Comparison of ENCODE assay signal across 13 cellular contexts in genomic region chr1:18107671-18108312, GRCh38. TPM values are rescaled to one million over a fixed set of nuclear protein-coding genes. Genes with fewer than 3 reads are reported as not detected.
DNase-seq lines count a peak whose midpoint lies in the region; ATAC-seq and TF ChIP-seq lines count a peak whose summit lies in the region.
"Had no signal": no experiment of that assay in that cellular context is flagged by ENCODE, and none has a peak within 500 bp of the region (broad histone marks: within the 10 kb centered on the region; RNA-seq: fewer than 3 reads in every experiment).

Gene IGSF21 (plus strand): TSS chr1:18107798. CDS start chr1:18108129, 331 bp downstream.

- no peaks in the 10 kb centered on the region for H3K36me3 Mint-ChIP-seq in activated CD8-positive, alpha-beta memory T cell treated with anti-CD3 and anti-CD28 coated beads, Interleukin-2, amount 10 ng/mL, durations not matched to agents 7 days and 5 days
- H3K36me3 Mint-ChIP-seq in T-helper 17 cell (ENCODE audit: low read depth): peaks cover 10% of the 10 kb centered on the region
- H3K36me3 Mint-ChIP-seq: immature natural killer cell had no signal

- H3K27me3 Mint-ChIP-seq in activated CD8-positive, alpha-beta memory T cell treated with anti-CD3 and anti-CD28 coated beads, Interleukin-2, amount 10 ng/mL, durations not matched to agents 7 days and 5 days: peaks cover 57% of the 10 kb centered on the region
- H3K27me3 Mint-ChIP-seq in T-helper 17 cell: peaks cover 64% of the 10 kb centered on the region

- H3K9me3 ChIP-seq in T-helper 17 cell (ENCODE audit: control insufficient read depth, low read length, poor library complexity, severe bottlenecking) (no peaks in the 10 kb centered on the region), iPS-20b (ENCODE audit: insufficient read depth, low read depth, low read length) (no peaks in the 10 kb centered on the region), adrenal gland (replicated peaks in 1 of 3) (no peaks in the 10 kb centered on the region)

- H3K4me1 ChIP-seq in iPS-20b (ENCODE audit: insufficient read depth, low read length): peaks cover 14% of the 10 kb centered on the region
- H3K4me1 ChIP-seq in adrenal gland (replicated peaks in 1 of 2): peaks cover 0 to 3% of the 10 kb centered on the region in 2 donors

- no peak for TF ChIP-seq POLR2A in adrenal gland (IDR thresholded peaks at IDR 0.05)

- peaks cover 2% of the 10 kb centered on the region for H3K4me1 Mint-ChIP-seq in activated CD8-positive, alpha-beta memory T cell treated with anti-CD3 and anti-CD28 coated beads, Interleukin-2, amount 10 ng/mL, durations not matched to agents 7 days and 5 days
- H3K4me1 Mint-ChIP-seq in T-helper 17 cell: peaks cover 17% of the 10 kb centered on the region

- no peak within 1 kb of the TSS for H3K4me3 Mint-ChIP-seq in activated CD8-positive, alpha-beta memory T cell treated with anti-CD3 and anti-CD28 coated beads, Interleukin-2, amount 10 ng/mL, durations not matched to agents 7 days and 5 days
- peak within 1 kb of the TSS; percentile 58 for H3K4me3 Mint-ChIP-seq in T-helper 17 cell

- WGBS in adrenal gland, 4 donors: 0 to 2% (median 2%) methylated on average over 18 to 99 of the region's 99 CpGs

- H3K27ac ChIP-seq in iPS-20b (ENCODE audit: low read length) (no peak within 1 kb of the TSS), temporal lobe (ENCODE audit: low read depth, low read length) (peak within 1 kb of the TSS; percentile 63), adrenal gland (peak within 1 kb of the TSS in 2 of 5 donors; percentile 8 to 63)

- DNase-seq in activated CD8-positive, alpha-beta memory T cell treated with anti-CD3 and anti-CD28 coated beads, Interleukin-2, amount 10 ng/mL, durations not matched to agents 7 days and 5 days: no peak
- DNase-seq in activated CD8-positive, alpha-beta memory T cell treated with anti-CD3 and anti-CD28 coated beads, Interleukin-2, amount 50 U/mL, for 48 hours: no peak
- DNase-seq in T-helper 17 cell (no peak), adrenal gland (no peak), GF-D8 (lab: John Stamatoyannopoulos, UW) (no peak)
- no peak for DNase-seq in activated effector memory CD4-positive, alpha-beta T cell treated with Interleukin-2 at 50 U/mL for 16 hours
- DNase-seq: immature natural killer cell; stimulated activated CD4-positive, alpha-beta T cell treated with anti-CD3 and anti-CD28 coated beads, Interleukin-2, amount 100 ng/mL, for 24 hours; stimulated activated naive CD8-positive, alpha-beta T cell treated with anti-CD3 and anti-CD28 coated beads, Interleukin-15, Interleukin-2, amounts not matched to agents 100 U/mL and 50 U/mL, for 24 hours had no signal

- intact Hi-C loops in adrenal gland (cut with DNase I): no loop called here

- H3K27me3 ChIP-seq in iPS-20b (ENCODE audit: insufficient read depth, low read length) (peaks cover 87% of the 10 kb centered on the region), adrenal gland (peaks cover 35% of the 10 kb centered on the region)

- H3K36me3 ChIP-seq in iPS-20b (ENCODE audit: insufficient read depth, low read depth, low read length): no peaks in the 10 kb centered on the region
- H3K36me3 ChIP-seq in adrenal gland (replicated peaks in 1 of 2): no peaks in the 10 kb centered on the region

- H3K27ac Mint-ChIP-seq in activated CD8-positive, alpha-beta memory T cell treated with anti-CD3 and anti-CD28 coated beads, Interleukin-2, amount 10 ng/mL, durations not matched to agents 7 days and 5 days: peak within 1 kb of the TSS; percentile 45
- H3K27ac Mint-ChIP-seq in T-helper 17 cell: no peak within 1 kb of the TSS
- H3K27ac Mint-ChIP-seq: immature natural killer cell had no signal

- ATAC-seq in activated CD8-positive, alpha-beta memory T cell treated with anti-CD3 and anti-CD28 coated beads, Interleukin-2, amount 10 ng/mL, durations not matched to agents 7 days and 5 days: no peak
- ATAC-seq in T-helper 17 cell: no peak
- ATAC-seq: stimulated activated naive CD8-positive, alpha-beta T cell treated with anti-CD3 and anti-CD28 coated beads, Interleukin-15, Interleukin-2, amounts not matched to agents 100 U/mL and 50 U/mL, for 24 hours had no signal

- CTCF ChIA-PET in activated CD8-positive, alpha-beta memory T cell treated with anti-CD3 and anti-CD28 coated beads, Interleukin-2, amount 10 ng/mL, durations not matched to agents 7 days and 5 days (lab: Charles Lee): no interaction called here

- H3K9ac ChIP-seq in iPS-20b (ENCODE audit: low read depth, low read length): peak within 1 kb of the TSS; percentile 12; the same call in 1 of the 2 replicates

- TF ChIP-seq CTCF in adrenal gland (IDR thresholded peaks at IDR 0.05): no peak

- H3K4me3 ChIP-seq in iPS-20b (ENCODE audit: low read length) (peak within 1 kb of the TSS; percentile 72), adrenal gland (peak within 1 kb of the TSS in 1 of 4 donors; percentile 39)

- H3K9me3 Mint-ChIP-seq in activated CD8-positive, alpha-beta memory T cell treated with anti-CD3 and anti-CD28 coated beads, Interleukin-2, amount 10 ng/mL, durations not matched to agents 7 days and 5 days (ENCODE audit: low read depth): no peaks in the 10 kb centered on the region

RNA-seq across cellular contexts. Expression of gene IGSF21, which starts in this region (rescaled TPM):
- not detected for total RNA-seq in activated CD8-positive, alpha-beta memory T cell treated with anti-CD3 and anti-CD28 coated beads, Interleukin-2, amount 10 ng/mL, durations not matched to agents 7 days and 5 days
- total RNA-seq in T-helper 17 cell (not detected), temporal lobe (32.0 TPM), adrenal gland (10 to 100 TPM in 4 of 8 donors, 1 to 10 TPM in 3, under 1 TPM in 1; 0.18 to 16.4 (median 9.9) TPM)
- 10 to 100 TPM in 1 of 3 donors, 1 to 10 TPM in 2; 3.3 to 10.7 (median 4.3) TPM for polyA plus RNA-seq in adrenal gland
- total RNA-seq: HT1080 had no signal
- polyA plus RNA-seq: BJ, immature natural killer cell had no signal
